26 cellular contexts compared by ENCODE assay signal in genomic region chr5:85170183-85170582, GRCh38.
"Had no signal": no experiment of that assay in that cellular context is flagged by ENCODE, and none has a peak within 500 bp of the region (broad histone marks: within the 10 kb centered on the region; RNA-seq: fewer than 3 reads in every experiment).

No MANE protein-coding gene starts in this region.

- H3K9me3 ChIP-seq: lower lobe of right lung, ovary, prostate gland, vagina had no signal

- H3K36me3 ChIP-seq: left lung, lower lobe of right lung, ovary, prostate gland, tibial nerve, vagina had no signal

- H3K27ac Mint-ChIP-seq: naive B cell; natural killer cell; nephron progenitor cell; stimulated activated naive CD8-positive, alpha-beta T cell treated with anti-CD3 and anti-CD28 coated beads, Interleukin-15, amount 100 ng/mL, for 72 hours; type B pancreatic cell had no signal

- H3K36me3 Mint-ChIP-seq: naive B cell, natural killer cell, type B pancreatic cell had no signal

- H3K27ac ChIP-seq: left lung, lower lobe of right lung, ovary, prostate gland, skin epidermis, tibial nerve, vagina had no signal

- ATAC-seq: left cardiac atrium, left lung, natural killer cell, right cardiac atrium, sciatic nerve had no signal

- H3K27me3 Mint-ChIP-seq: naive B cell; stimulated activated naive CD8-positive, alpha-beta T cell treated with anti-CD3 and anti-CD28 coated beads, Interleukin-15, amount 100 ng/mL, for 72 hours; type B pancreatic cell had no signal

- H3K4me1 Mint-ChIP-seq: naive B cell; natural killer cell; stimulated activated naive CD8-positive, alpha-beta T cell treated with anti-CD3 and anti-CD28 coated beads, Interleukin-15, amount 100 ng/mL, for 72 hours had no signal

- DNase-seq: hippocampal formation; kidney glomerular epithelial cell; left cardiac atrium; left lung; lower lobe of right lung; mammary epithelial cell; mesenchymal stem cell; naive B cell; natural killer cell; nephron progenitor cell; ovary; retina; right cardiac atrium; stimulated activated CD4-positive, alpha-beta T cell treated with anti-CD3 and anti-CD28 coated beads, Interleukin-12 subunit alpha, Interleukin-12 subunit beta, amount 100 ng/mL, for 4 hours; stimulated activated CD4-positive, alpha-beta T cell treated with anti-CD3 and anti-CD28 coated beads, Interleukin-15, amount 100 ng/mL, for 24 hours; stimulated activated CD4-positive, alpha-beta T cell treated with anti-CD3 and anti-CD28 coated beads, Interleukin-2, amount 100 ng/mL, for 24 hours; stimulated activated CD4-positive, alpha-beta T cell treated with anti-CD3 and anti-CD28 coated beads, Interleukin-4, amount 100 ng/mL, for 1 hour; stimulated activated naive CD4-positive, alpha-beta T cell treated with Interleukin-2 at 50 U/mL for 16 hours; stimulated activated naive CD8-positive, alpha-beta T cell treated with anti-CD3 and anti-CD28 coated beads, Interleukin-15, amount 100 ng/mL, for 72 hours; substantia nigra had no signal

- H3K4me1 ChIP-seq: left lung, lower lobe of right lung, prostate gland, tibial nerve, vagina had no signal

- H3K9me3 Mint-ChIP-seq: nephron progenitor cell, type B pancreatic cell had no signal

- H3K4me3 Mint-ChIP-seq: naive B cell; natural killer cell; nephron progenitor cell; stimulated activated naive CD8-positive, alpha-beta T cell treated with anti-CD3 and anti-CD28 coated beads, Interleukin-15, amount 100 ng/mL, for 72 hours; type B pancreatic cell had no signal

- H3K27me3 ChIP-seq: left lung, ovary, tibial nerve, vagina had no signal

- H3K4me3 ChIP-seq: left lung, lower lobe of right lung, ovary, prostate gland, skin epidermis, tibial nerve, vagina had no signal
